2 cellular contexts compared by ENCODE assay signal in genomic region chr5:139878093-139878492, GRCh38.
A peak's percentile ranks its signal among the peaks of the same experiment; 100 is the strongest.
TF ChIP-seq lines count a peak whose summit lies in the region.

No MANE protein-coding gene starts in this region.

TF ChIP-seq in A549, 52 proteins besides CTCF, POLR2A, EP300 and RAD21 (continued from another document):
- TF ChIP-seq PBX3 (IDR thresholded peaks at IDR 0.05), result no peak
- TF ChIP-seq KDM5A (IDR thresholded peaks at IDR 0.05), result no peak
- TF ChIP-seq, protein P1, sequence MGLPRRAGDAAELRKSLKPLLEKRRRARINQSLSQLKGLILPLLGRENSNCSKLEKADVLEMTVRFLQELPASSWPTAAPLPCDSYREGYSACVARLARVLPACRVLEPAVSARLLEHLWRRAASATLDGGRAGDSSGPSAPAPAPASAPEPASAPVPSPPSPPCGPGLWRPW (IDR thresholded peaks at IDR 0.05), result no peak
- TF ChIP-seq, protein P2, sequence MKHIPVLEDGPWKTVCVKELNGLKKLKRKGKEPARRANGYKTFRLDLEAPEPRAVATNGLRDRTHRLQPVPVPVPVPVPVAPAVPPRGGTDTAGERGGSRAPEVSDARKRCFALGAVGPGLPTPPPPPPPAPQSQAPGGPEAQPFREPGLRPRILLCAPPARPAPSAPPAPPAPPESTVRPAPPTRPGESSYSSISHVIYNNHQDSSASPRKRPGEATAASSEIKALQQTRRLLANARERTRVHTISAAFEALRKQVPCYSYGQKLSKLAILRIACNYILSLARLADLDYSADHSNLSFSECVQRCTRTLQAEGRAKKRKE (CRISPR knock-in tag; IDR thresholded peaks at IDR 0.05; ENCODE audit: low read depth), result no peak

TF ChIP-seq in K562, 482 proteins besides CTCF, POLR2A, EP300 and RAD21 (continued from another document):
- peak; percentile 97 for TF ChIP-seq TFE3 (CRISPR knock-in tag; IDR thresholded peaks at IDR 0.05)
- peak; percentile 87 for TF ChIP-seq USF1 (CRISPR knock-in tag; IDR thresholded peaks at IDR 0.05)
- TF ChIP-seq ARID3B (CRISPR knock-in tag; IDR thresholded peaks at IDR 0.05; ENCODE audit: borderline replicate concordance), result peak; percentile 5; the same call in 1 of the 2 replicates
- no peak for TF ChIP-seq ZNF75A (CRISPR knock-in tag; IDR thresholded peaks at IDR 0.05)
- 0 out of 2 replicates have a peak, but pooled peaks have one; percentile 3 for TF ChIP-seq MTF1 (CRISPR knock-in tag; IDR thresholded peaks at IDR 0.05; ENCODE audit: borderline replicate concordance)
- peak; percentile 90 for TF ChIP-seq RAD51 (IDR thresholded peaks at IDR 0.05; ENCODE audit: borderline replicate concordance, low read depth)
- peak; percentile 48 for TF ChIP-seq CBFA2T2 (conservative IDR thresholded peaks at IDR 0.05)
- TF ChIP-seq, protein P3, sequence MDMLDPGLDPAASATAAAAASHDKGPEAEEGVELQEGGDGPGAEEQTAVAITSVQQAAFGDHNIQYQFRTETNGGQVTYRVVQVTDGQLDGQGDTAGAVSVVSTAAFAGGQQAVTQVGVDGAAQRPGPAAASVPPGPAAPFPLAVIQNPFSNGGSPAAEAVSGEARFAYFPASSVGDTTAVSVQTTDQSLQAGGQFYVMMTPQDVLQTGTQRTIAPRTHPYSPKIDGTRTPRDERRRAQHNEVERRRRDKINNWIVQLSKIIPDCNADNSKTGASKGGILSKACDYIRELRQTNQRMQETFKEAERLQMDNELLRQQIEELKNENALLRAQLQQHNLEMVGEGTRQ (CRISPR knock-in tag; IDR thresholded peaks at IDR 0.05), result peak; percentile 88
- TF ChIP-seq YY1 (IDR thresholded peaks at IDR 0.05; ENCODE audit: borderline replicate concordance in 1 of 3, control insufficient read depth in 1 of 3, extremely low read depth in 1 of 3, insufficient read depth in 3 of 3, insufficient read length in 1 of 3, insufficient replicate concordance in 2 of 3, low read depth in 1 of 3, low read length in 2 of 3), result peak in 1 of 3 experiments; percentile 55
- TF ChIP-seq HDGF (IDR thresholded peaks at IDR 0.05), result no peak
- no peak for TF ChIP-seq MITF (IDR thresholded peaks at IDR 0.05)
- peak; percentile 95 for TF ChIP-seq TOE1 (IDR thresholded peaks at IDR 0.05; ENCODE audit: borderline replicate concordance)
- no peak for TF ChIP-seq TOE1 (CRISPR knock-in tag; IDR thresholded peaks at IDR 0.05; ENCODE audit: borderline replicate concordance, low read depth)
- TF ChIP-seq, protein P4, sequence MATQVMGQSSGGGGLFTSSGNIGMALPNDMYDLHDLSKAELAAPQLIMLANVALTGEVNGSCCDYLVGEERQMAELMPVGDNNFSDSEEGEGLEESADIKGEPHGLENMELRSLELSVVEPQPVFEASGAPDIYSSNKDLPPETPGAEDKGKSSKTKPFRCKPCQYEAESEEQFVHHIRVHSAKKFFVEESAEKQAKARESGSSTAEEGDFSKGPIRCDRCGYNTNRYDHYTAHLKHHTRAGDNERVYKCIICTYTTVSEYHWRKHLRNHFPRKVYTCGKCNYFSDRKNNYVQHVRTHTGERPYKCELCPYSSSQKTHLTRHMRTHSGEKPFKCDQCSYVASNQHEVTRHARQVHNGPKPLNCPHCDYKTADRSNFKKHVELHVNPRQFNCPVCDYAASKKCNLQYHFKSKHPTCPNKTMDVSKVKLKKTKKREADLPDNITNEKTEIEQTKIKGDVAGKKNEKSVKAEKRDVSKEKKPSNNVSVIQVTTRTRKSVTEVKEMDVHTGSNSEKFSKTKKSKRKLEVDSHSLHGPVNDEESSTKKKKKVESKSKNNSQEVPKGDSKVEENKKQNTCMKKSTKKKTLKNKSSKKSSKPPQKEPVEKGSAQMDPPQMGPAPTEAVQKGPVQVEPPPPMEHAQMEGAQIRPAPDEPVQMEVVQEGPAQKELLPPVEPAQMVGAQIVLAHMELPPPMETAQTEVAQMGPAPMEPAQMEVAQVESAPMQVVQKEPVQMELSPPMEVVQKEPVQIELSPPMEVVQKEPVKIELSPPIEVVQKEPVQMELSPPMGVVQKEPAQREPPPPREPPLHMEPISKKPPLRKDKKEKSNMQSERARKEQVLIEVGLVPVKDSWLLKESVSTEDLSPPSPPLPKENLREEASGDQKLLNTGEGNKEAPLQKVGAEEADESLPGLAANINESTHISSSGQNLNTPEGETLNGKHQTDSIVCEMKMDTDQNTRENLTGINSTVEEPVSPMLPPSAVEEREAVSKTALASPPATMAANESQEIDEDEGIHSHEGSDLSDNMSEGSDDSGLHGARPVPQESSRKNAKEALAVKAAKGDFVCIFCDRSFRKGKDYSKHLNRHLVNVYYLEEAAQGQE (CRISPR knock-in tag; IDR thresholded peaks at IDR 0.05; ENCODE audit: low read depth), result 0 out of 2 replicates have a peak, but pooled peaks have one; percentile 34
- no peak for TF ChIP-seq ILK (tag; IDR thresholded peaks at IDR 0.05; ENCODE audit: borderline replicate concordance, low read depth)
